ENCODE assay signal across 14 cellular contexts in genomic region chr14:99041141-99041819, GRCh38.
"Had no signal": no experiment of that assay in that cellular context is flagged by ENCODE, and none has a peak within 500 bp of the region (broad histone marks: within the 10 kb centered on the region; RNA-seq: fewer than 3 reads in every experiment).

No MANE protein-coding gene starts in this region.

- H3K27me3 ChIP-seq: ovary, tibial nerve had no signal

- H3K27me3 Mint-ChIP-seq: activated CD4-positive, alpha-beta memory T cell treated with anti-CD3 and anti-CD28 coated beads, Interleukin-2, amount 10 ng/mL, durations not matched to agents 7 days and 5 days; activated CD4-positive, alpha-beta T cell treated with anti-CD3 and anti-CD28 coated beads for 36 hours; activated CD8-positive, alpha-beta memory T cell treated with anti-CD3 and anti-CD28 coated beads, Interleukin-2, amount 10 ng/mL, durations not matched to agents 7 days and 5 days; naive thymus-derived CD8-positive, alpha-beta T cell had no signal

- H3K4me3 ChIP-seq: ovary, psoas muscle, skin epidermis, tibial nerve had no signal

- H3K36me3 ChIP-seq: ovary, tibial nerve had no signal

- H3K36me3 Mint-ChIP-seq: naive thymus-derived CD8-positive, alpha-beta T cell had no signal

- H3K4me1 Mint-ChIP-seq: activated CD4-positive, alpha-beta memory T cell treated with anti-CD3 and anti-CD28 coated beads, Interleukin-2, amount 10 ng/mL, durations not matched to agents 7 days and 5 days; activated CD4-positive, alpha-beta T cell treated with anti-CD3 and anti-CD28 coated beads for 36 hours; activated CD8-positive, alpha-beta memory T cell treated with anti-CD3 and anti-CD28 coated beads, Interleukin-2, amount 10 ng/mL, durations not matched to agents 7 days and 5 days had no signal

- DNase-seq: activated CD4-positive, alpha-beta memory T cell treated with anti-CD3 and anti-CD28 coated beads, Interleukin-2, amount 10 ng/mL, durations not matched to agents 7 days and 5 days; activated CD4-positive, alpha-beta T cell treated with anti-CD3 and anti-CD28 coated beads for 36 hours; activated CD8-positive, alpha-beta memory T cell treated with anti-CD3 and anti-CD28 coated beads, Interleukin-2, amount 10 ng/mL, durations not matched to agents 7 days and 5 days; activated naive CD4-positive, alpha-beta T cell treated with anti-CD3 and anti-CD28 coated beads, Interleukin-2, amount 50 U/mL, for 16 hours; caudate nucleus; naive thymus-derived CD8-positive, alpha-beta T cell; ovary; psoas muscle; right cardiac atrium; stimulated activated naive CD8-positive, alpha-beta T cell treated with anti-CD3 and anti-CD28 coated beads, Interleukin-15, Interleukin-2, amounts not matched to agents 100 U/mL and 50 U/mL, for 24 hours had no signal

- H3K4me3 Mint-ChIP-seq: activated CD4-positive, alpha-beta memory T cell treated with anti-CD3 and anti-CD28 coated beads, Interleukin-2, amount 10 ng/mL, durations not matched to agents 7 days and 5 days; activated CD4-positive, alpha-beta T cell treated with anti-CD3 and anti-CD28 coated beads for 36 hours; activated CD8-positive, alpha-beta memory T cell treated with anti-CD3 and anti-CD28 coated beads, Interleukin-2, amount 10 ng/mL, durations not matched to agents 7 days and 5 days; naive thymus-derived CD8-positive, alpha-beta T cell; T-helper 2 cell treated with Interferon-gamma antibody and Interleukin-4, amounts not matched to agents 5 μg/mL and 100 μg/mL, for 36 hours; WTC11 had no signal

- H3K27ac ChIP-seq: ovary, psoas muscle, skin epidermis, tibial nerve had no signal

- H3K9me3 ChIP-seq: ovary, psoas muscle had no signal

- H3K27ac Mint-ChIP-seq: activated CD4-positive, alpha-beta memory T cell treated with anti-CD3 and anti-CD28 coated beads, Interleukin-2, amount 10 ng/mL, durations not matched to agents 7 days and 5 days; activated CD4-positive, alpha-beta T cell treated with anti-CD3 and anti-CD28 coated beads for 36 hours; activated CD8-positive, alpha-beta memory T cell treated with anti-CD3 and anti-CD28 coated beads, Interleukin-2, amount 10 ng/mL, durations not matched to agents 7 days and 5 days; T-helper 2 cell treated with Interferon-gamma antibody and Interleukin-4, amounts not matched to agents 5 μg/mL and 100 μg/mL, for 36 hours; WTC11 had no signal

- H3K9me3 Mint-ChIP-seq: T-helper 2 cell treated with Interferon-gamma antibody and Interleukin-4, amounts not matched to agents 5 μg/mL and 100 μg/mL, for 36 hours had no signal

- H3K4me1 ChIP-seq: psoas muscle had no signal
